ENCODE assay signal across 9 cellular contexts in the genomic region with DNA sequence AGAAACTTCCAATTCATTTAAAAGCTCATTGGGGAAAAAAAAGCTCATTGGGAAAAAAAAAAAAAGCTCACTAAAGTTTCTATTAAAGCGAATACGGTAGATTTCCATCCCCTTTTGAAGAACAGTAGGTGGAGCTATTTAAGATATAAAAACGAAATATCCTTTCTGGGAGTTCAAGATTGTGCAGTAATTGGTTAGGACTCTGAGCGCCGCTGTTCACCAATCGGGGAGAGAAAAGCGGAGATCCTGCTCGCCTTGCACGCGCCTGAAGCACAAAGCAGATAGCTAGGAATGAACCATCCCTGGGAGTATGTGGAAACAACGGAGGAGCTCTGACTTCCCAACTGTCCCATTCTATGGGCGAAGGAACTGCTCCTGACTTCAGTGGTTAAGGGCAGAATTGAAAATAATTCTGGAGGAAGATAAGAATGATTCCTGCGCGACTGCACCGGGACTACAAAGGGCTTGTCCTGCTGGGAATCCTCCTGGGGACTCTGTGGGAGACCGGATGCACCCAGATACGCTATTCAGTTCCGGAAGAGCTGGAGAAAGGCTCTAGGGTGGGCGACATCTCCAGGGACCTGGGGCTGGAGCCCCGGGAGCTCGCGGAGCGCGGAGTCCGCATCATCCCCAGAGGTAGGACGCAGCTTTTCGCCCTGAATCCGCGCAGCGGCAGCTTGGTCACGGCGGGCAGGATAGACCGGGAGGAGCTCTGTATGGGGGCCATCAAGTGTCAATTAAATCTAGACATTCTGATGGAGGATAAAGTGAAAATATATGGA. TPM values are rescaled to one million over a fixed set of nuclear protein-coding genes. Genes with fewer than 3 reads are reported as not detected.
A peak's percentile ranks its signal among the peaks of the same experiment; 100 is the strongest.
DNase-seq lines count a peak whose midpoint lies in the region; ATAC-seq and TF ChIP-seq lines count a peak whose summit lies in the region.
"Had no signal": no experiment of that assay in that cellular context is flagged by ENCODE, and none has a peak within 500 bp of the region (broad histone marks: within the 10 kb centered on the region; RNA-seq: fewer than 3 reads in every experiment).

A gene (plus strand): TSS at position 176 of the 782 bp plus-strand sequence. CDS start 253 bp downstream, at position 429.

- TF ChIP-seq POLR2A in upper lobe of left lung (IDR thresholded peaks at IDR 0.05) = no peak

- peak; percentile 59 for TF ChIP-seq CTCF in BJ (IDR thresholded peaks at IDR 0.05; ENCODE audit: insufficient read depth, low read depth, low read length)
- peak; percentile 63 for TF ChIP-seq CTCF in astrocyte of the spinal cord (IDR thresholded peaks at IDR 0.05; ENCODE audit: low read depth, low read length)
- TF ChIP-seq CTCF in upper lobe of left lung (IDR thresholded peaks at IDR 0.05) = peak in 3 of 6 experiments; percentile 14 to 37 (median 32)

- no peak for TF ChIP-seq EP300 in upper lobe of left lung (IDR thresholded peaks at IDR 0.05)

- H3K27me3 ChIP-seq in BJ (ENCODE audit: control insufficient read depth, insufficient read depth, low read length) (no peaks in the 10 kb centered on the region), upper lobe of left lung (no peaks in the 10 kb centered on the region)

- in situ Hi-C loops in astrocyte of the spinal cord (cut with HindIII; ENCODE audit: low sequenced_read_pairs) = no loop called here

- peaks cover 0 to 11% (median 2%) of the 10 kb centered on the region in 4 donors for H3K4me1 ChIP-seq in upper lobe of left lung

- peak; percentile 89 for ATAC-seq in GM19328 (IDR thresholded peaks at IDR 0.05; ENCODE audit: unreplicated experiment)
- ATAC-seq in HG03520 (IDR thresholded peaks at IDR 0.05; ENCODE audit: unreplicated experiment) = peak; percentile 85
- ATAC-seq in upper lobe of left lung (ENCODE audit: low FRiP score in 2 of 2) = peak in 1 of 2 donors; percentile 85

- CTCF ChIA-PET in BJ (lab: Yijun Ruan, JAX) = interaction anchor here (0.6 to 5.2 kb wide), 26 partner anchors 8 to 143 kb away, joined by 3 to 72 read pairs (median 4); a partner anchor contains a TSS

- WGBS in upper lobe of left lung, 2 donors = 16 to 18% methylated on average over 33 of the region's 33 CpGs

- no peaks in the 10 kb centered on the region; the same call in none of the 2 replicates for H3K36me3 ChIP-seq in BJ (ENCODE audit: control insufficient read depth, insufficient read depth, low read length)
- no peaks in the 10 kb centered on the region for H3K36me3 ChIP-seq in upper lobe of left lung

- DNase-seq in BJ (ENCODE audit: low read depth) (no peak), astrocyte of the spinal cord (ENCODE audit: low read depth, low spot score) (peak; percentile 91), left kidney (ENCODE audit: low read depth, low spot score) (peak; percentile 58), upper lobe of left lung (peak in 1 of 2 donors; percentile 63), GDM1 (lab: John Stamatoyannopoulos, UW) (no peak), mesenteric fat pad (ENCODE audit: low spot score) (no peak)

- no peak within 1 kb of the TSS for H3K27ac ChIP-seq in upper lobe of left lung

- H3K4me3 ChIP-seq in BJ (ENCODE audit: low read depth, low read length) (peak within 1 kb of the TSS; percentile 39), astrocyte of the spinal cord (ENCODE audit: low read depth, low read length) (peak within 1 kb of the TSS; percentile 37), upper lobe of left lung (peak within 1 kb of the TSS in 3 of 4 donors; percentile 17 to 35 (median 34))

- POLR2A ChIA-PET in BJ (lab: Charles Lee) = interaction anchor here (0.6 to 1.5 kb wide), 3 partner anchors 11 to 46 kb away, joined by 4 to 7 read pairs (median 5); no protein-coding TSS in a partner anchor

- H3K9me3 ChIP-seq in upper lobe of left lung = peaks cover 63 to 82% (median 76%) of the 10 kb centered on the region in 4 donors

RNA-seq across cellular contexts. Expression of the gene that starts here (rescaled TPM):
- 6.1 and 7.9 TPM in 2 replicates for polyA plus RNA-seq in BJ (2011; rRNA removed)
- 8.3 and 9.1 TPM in 2 replicates for polyA minus RNA-seq in BJ (2011; rRNA and poly(A)+ RNA removed)
- total RNA-seq in upper lobe of left lung = 10 to 100 TPM in 1 of 6 donors, 1 to 10 TPM in 5; 4.3 to 19.9 (median 5.7) TPM
- 4.6 TPM for total RNA-seq in mesenteric fat pad
- total RNA-seq: M059J had no signal

Comparison
In these comparisons a context has a peak if more than half of its experiments do, and no peak if none do; other contexts are left out.
1. DNase-seq: peak in astrocyte of the spinal cord (single experiment) and left kidney (single experiment); none in BJ (single experiment), GDM1 (single experiment) and mesenteric fat pad (single experiment).
2. Peak in every context shown above with its lines, with median percentiles within 50 percentile points of each other: H3K4me3 ChIP-seq.